ENCODE assay signal across 12 cellular contexts in genomic region chr2:170222298-170222697, GRCh38. TPM values are rescaled to one million over a fixed set of nuclear protein-coding genes. Genes with fewer than 3 reads are reported as not detected.
A peak's percentile ranks its signal among the peaks of the same experiment; 100 is the strongest.
DNase-seq lines count a peak whose midpoint lies in the region; ATAC-seq and TF ChIP-seq lines count a peak whose summit lies in the region.
"Had no signal": no experiment of that assay in that cellular context is flagged by ENCODE, and none has a peak within 500 bp of the region (broad histone marks: within the 10 kb centered on the region; RNA-seq: fewer than 3 reads in every experiment).

No MANE protein-coding gene starts in this region.

- H3K4me1 ChIP-seq in mammary epithelial cell (ENCODE audit: insufficient read depth, low read length) = peaks cover 15% of the 10 kb centered on the region
- H3K4me1 ChIP-seq in upper lobe of right lung = no peaks in the 10 kb centered on the region
- H3K4me1 ChIP-seq in testis = no peaks in the 10 kb centered on the region

- intact Hi-C loops in mammary epithelial cell (cut with micrococcal nuclease) (no loop called here), upper lobe of right lung (cut with DNase I) (no loop called here), posterior vena cava (cut with DNase I) (no loop called here), testis (cut with DNase I; ENCODE audit: low total_unique reads) (no loop called here)

- H3K9me3 ChIP-seq in mammary epithelial cell (replicated peaks; ENCODE audit: insufficient read depth, low read length) (no peaks in the 10 kb centered on the region), upper lobe of right lung (no peaks in the 10 kb centered on the region), testis (no peaks in the 10 kb centered on the region)

- H2AFZ ChIP-seq in mammary epithelial cell (ENCODE audit: low read depth, low read length) = peak overlapping the region; percentile 40

- ATAC-seq in upper lobe of right lung = no peak
- ATAC-seq: right cardiac atrium, Right ventricle myocardium inferior had no signal

- DNase-seq in G401 (ENCODE audit: low spot score) (peak; percentile 43), LHCN-M2 (ENCODE audit: low read depth) (peak; percentile 31), mammary epithelial cell (no peak), left kidney (ENCODE audit: low read depth, low spot score) (peak; percentile 52), GM10266 (ENCODE audit: extremely low spot score) (no peak), upper lobe of right lung (no peak), posterior vena cava (ENCODE audit: low spot score) (no peak), testis (no peak)
- DNase-seq: activated naive CD4-positive, alpha-beta T cell treated with Interleukin-2 at 50 U/mL for 16 hours; GF-D8; right cardiac atrium had no signal

- H3K79me2 ChIP-seq in mammary epithelial cell (ENCODE audit: insufficient read depth, low read length) = no peaks in the 10 kb centered on the region

- CTCF ChIA-PET in mammary epithelial cell (lab: Charles Lee; ENCODE audit: low non-redundant PET) = no interaction called here

- WGBS in mammary epithelial cell (ENCODE audit: low coverage, missing lambda C conversion rate) = 81% methylated on average over 5 of the region's 5 CpGs
- 74% methylated on average over 5 of the region's 5 CpGs for WGBS in testis, 2 donors

- in situ Hi-C loops in G401 (cut with HindIII; ENCODE audit: low sequenced_read_pairs) (no loop called here), mammary epithelial cell (cut with MboI; ENCODE audit: low sequenced_read_pairs in 2 of 2) (no loop called here)

- H3K27ac ChIP-seq in mammary epithelial cell (ENCODE audit: insufficient read depth, low read depth, low read length) (no peak overlapping the region), upper lobe of right lung (no peak overlapping the region), testis (no peak overlapping the region)

- H4K20me1 ChIP-seq in mammary epithelial cell (ENCODE audit: insufficient read depth, low read length) = no peaks in the 10 kb centered on the region

- dilution Hi-C loops in mammary epithelial cell (cut with HindIII; ENCODE audit: low sequenced_read_pairs) = no loop called here

- BruUV-seq in mammary epithelial cell (replicated peaks; lab: Mats Ljungman, UMichigan) = no TSS peak

- TF ChIP-seq POLR2A in testis (IDR thresholded peaks at IDR 0.05) = no peak

- H3K4me3 ChIP-seq in mammary epithelial cell (replicated peaks in 1 of 3; ENCODE audit: insufficient read depth in 1 of 3, low read depth in 2 of 3, low read length in 3 of 3) = no peak overlapping the region
- no peak overlapping the region for H3K4me3 ChIP-seq in upper lobe of right lung
- H3K4me3 ChIP-seq in testis = no peak overlapping the region

- no peak for TF ChIP-seq CTCF in mammary epithelial cell (conservative IDR thresholded peaks at IDR 0.05 in 1 of 2, IDR thresholded peaks at IDR 0.05 in 1 of 2; ENCODE audit: extremely low read depth in 1 of 2, insufficient read depth in 1 of 2, low read depth in 1 of 2, low read length in 2 of 2)
- no peak for TF ChIP-seq CTCF in GM10266 (IDR thresholded peaks at IDR 0.05; ENCODE audit: control insufficient read depth, insufficient read depth, low read depth, missing control alignments)
- no peak for TF ChIP-seq CTCF in upper lobe of right lung (IDR thresholded peaks at IDR 0.05)
- no peak for TF ChIP-seq CTCF in testis (IDR thresholded peaks at IDR 0.05)

- H3K27me3 ChIP-seq in mammary epithelial cell (ENCODE audit: insufficient read depth, low read length) (no peaks in the 10 kb centered on the region), upper lobe of right lung (no peaks in the 10 kb centered on the region), testis (no peaks in the 10 kb centered on the region)

- no peak overlapping the region for H3K4me2 ChIP-seq in mammary epithelial cell (ENCODE audit: insufficient read depth, low read depth, low read length)

- no peak overlapping the region for H3K9ac ChIP-seq in mammary epithelial cell (ENCODE audit: insufficient read depth, low read length)

- no peaks in the 10 kb centered on the region for H3K36me3 ChIP-seq in mammary epithelial cell (ENCODE audit: insufficient read depth, low read length)
- H3K36me3 ChIP-seq in upper lobe of right lung = no peaks in the 10 kb centered on the region
- H3K36me3 ChIP-seq in testis (ENCODE audit: low read depth, missing control alignments) = no peaks in the 10 kb centered on the region

RNA-seq across cellular contexts. Expression of gene MYO3B, which starts 44.4 kb away (rescaled TPM):
- total RNA-seq in G401 (2014; rRNA removed; shearing (Covaris generic)) = 7.8 and 11.9 TPM in 2 replicates
- total RNA-seq in LHCN-M2 (2014; rRNA removed) = 0.06 TPM in 2 replicates
- 0.01 TPM for polyA plus RNA-seq in LHCN-M2 (2012)
- total RNA-seq in mammary epithelial cell = under 1 TPM in 1 of 2 donors, not detected in 1; 0.24 TPM
- 0.15 TPM for polyA plus RNA-seq in mammary epithelial cell
- polyA minus RNA-seq in mammary epithelial cell = not detected
- 0.17 TPM for total RNA-seq in upper lobe of right lung
- under 1 TPM in 1 of 2 donors, not detected in 1; 0.05 TPM for total RNA-seq in posterior vena cava
- total RNA-seq in testis = 1 to 10 TPM; 1.4 to 2.5 TPM
- 3.5 TPM for polyA plus RNA-seq in testis (ENCODE audit: insufficient read depth, low read depth, low replicate concordance)
- total RNA-seq: right cardiac atrium, Right ventricle myocardium inferior had no signal
- polyA plus RNA-seq: right cardiac atrium had no signal

Comparison
In these comparisons a context has a peak if more than half of its experiments do, and no peak if none do; other contexts are left out.
1. DNase-seq: peak in G401 (single experiment), LHCN-M2 (single experiment) and left kidney (single experiment); none in mammary epithelial cell (single experiment), GM10266 (single experiment), upper lobe of right lung (single experiment), posterior vena cava (single experiment) and testis (single experiment).